9 cellular contexts compared by ENCODE assay signal in the genomic region with DNA sequence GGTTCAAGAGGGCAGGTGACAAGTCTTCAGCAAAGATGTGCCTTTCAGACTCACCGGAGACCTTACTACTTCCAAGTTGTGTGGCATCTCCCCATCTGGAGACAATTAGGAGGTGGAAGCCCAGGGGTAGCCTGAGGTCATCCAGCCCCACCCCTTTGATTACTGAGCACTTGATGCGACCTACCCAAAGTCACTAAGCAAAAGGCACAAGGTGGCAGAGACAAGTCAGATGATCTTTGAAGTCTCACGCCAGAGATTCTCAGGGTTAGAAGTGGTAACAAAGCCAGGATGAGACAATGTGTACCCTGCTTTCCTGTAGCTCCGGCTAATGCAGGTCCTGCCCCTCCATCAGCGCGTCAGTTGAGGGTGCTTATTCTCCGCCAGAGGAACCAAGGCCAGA. TPM values are rescaled to one million over a fixed set of nuclear protein-coding genes. Genes with fewer than 3 reads are reported as not detected.
DNase-seq lines count a peak whose midpoint lies in the region; ATAC-seq and TF ChIP-seq lines count a peak whose summit lies in the region.
"Had no signal": no experiment of that assay in that cellular context is flagged by ENCODE, and none has a peak within 500 bp of the region (broad histone marks: within the 10 kb centered on the region; RNA-seq: fewer than 3 reads in every experiment).

No MANE protein-coding gene starts in this region.

- H2BK20ac ChIP-seq in H9 (ENCODE audit: low read depth, low read length, poor library complexity, severe bottlenecking), result no peak overlapping the region

- H3K23ac ChIP-seq in H9 (ENCODE audit: insufficient read length, low read depth, low read length), result no peak overlapping the region

- H3K36me3 Mint-ChIP-seq in H9 (ENCODE audit: insufficient read depth in 1 of 3, low read depth in 3 of 3), result peaks cover 14 to 20% (median 16%) of the 10 kb centered on the region in 3 experiments; a peak in 6 of 7 replicates
- peaks cover 29% of the 10 kb centered on the region for H3K36me3 Mint-ChIP-seq in activated naive CD8-positive, alpha-beta T cell treated with anti-CD3 and anti-CD28 coated beads, Interleukin-2, amount 50 U/mL, for 24 hours (ENCODE audit: low read depth)

- no peak overlapping the region for H3K56ac ChIP-seq in H9 (ENCODE audit: insufficient read length, low read depth, low read length)

- peaks cover 2% of the 10 kb centered on the region for H4K20me1 ChIP-seq in H9 (ENCODE audit: control insufficient read depth, insufficient read depth, insufficient read length)

- H3K36me3 ChIP-seq in BE2C (no peaks in the 10 kb centered on the region; the same call in 1 of the 2 replicates), muscle layer of colon (ENCODE audit: insufficient read depth, low read length) (no peaks in the 10 kb centered on the region)
- H3K36me3 ChIP-seq: MG63 had no signal

- no peak overlapping the region for H3K4ac ChIP-seq in H9 (ENCODE audit: low read depth, low read length)

- H4K5ac ChIP-seq in H9 (ENCODE audit: insufficient read length, low read depth, low read length), result no peak overlapping the region

- H3K4me1 Mint-ChIP-seq in H9, result peaks cover 48 to 52% of the 10 kb centered on the region in 2 experiments
- peaks cover 62% of the 10 kb centered on the region for H3K4me1 Mint-ChIP-seq in activated naive CD8-positive, alpha-beta T cell treated with anti-CD3 and anti-CD28 coated beads, Interleukin-2, amount 50 U/mL, for 24 hours

- no peak overlapping the region; the same call in 1 of the 2 replicates for H3K4me3 ChIP-seq in BE2C (ENCODE audit: low read depth, low read length)
- peak overlapping the region; percentile 65 to 68 for H3K4me3 ChIP-seq in muscle layer of colon (ENCODE audit: low read depth in 1 of 2, low read length in 2 of 2)

- H3K79me2 ChIP-seq in H9 (ENCODE audit: insufficient read depth, low read length), result peaks cover 21% of the 10 kb centered on the region; the same call in 1 of the 2 replicates

- H3K4me2 ChIP-seq in H9 (ENCODE audit: insufficient read depth, insufficient read length, low read length), result peak overlapping the region; percentile 51

- H3K27ac ChIP-seq in H9 (ENCODE audit: insufficient read length, low read depth, low read length) (no peak overlapping the region), muscle layer of colon (ENCODE audit: low read depth, low read length) (peak overlapping the region; percentile 93)

- H2BK12ac ChIP-seq in H9 (ENCODE audit: insufficient read length, low read depth, low read length), result no peak overlapping the region

- no peak overlapping the region for H2AK5ac ChIP-seq in H9 (ENCODE audit: insufficient read length, low read length)

- no peak overlapping the region for H3K14ac ChIP-seq in H9 (ENCODE audit: insufficient read depth, low read length)

- H3K9ac ChIP-seq in H9 (ENCODE audit: extremely low read depth, insufficient read length, low read length), result no peak overlapping the region
- peak overlapping the region; percentile 74 for H3K9ac ChIP-seq in muscle layer of colon (ENCODE audit: low read length)

- H3K23me2 ChIP-seq in H9 (ENCODE audit: insufficient read length, low read depth, low read length, poor library complexity, severe bottlenecking), result peaks cover 16% of the 10 kb centered on the region

- H3K9me3 ChIP-seq in BE2C (no peaks in the 10 kb centered on the region), H9 (ENCODE audit: control insufficient read depth, low read depth, low read length) (no peaks in the 10 kb centered on the region), muscle layer of colon (ENCODE audit: low read length) (no peaks in the 10 kb centered on the region)
- H3K9me3 ChIP-seq: MG63 had no signal

- H3K27me3 ChIP-seq in BE2C (no peaks in the 10 kb centered on the region), H9 (ENCODE audit: insufficient read depth, low read length) (no peaks in the 10 kb centered on the region), muscle layer of colon (ENCODE audit: control insufficient read depth in 1 of 2, insufficient read depth in 2 of 2, low read length in 2 of 2) (no peaks in the 10 kb centered on the region)
- H3K27me3 ChIP-seq: MG63 had no signal

- peak overlapping the region; percentile 70 to 80 for H3K4me3 Mint-ChIP-seq in H9
- peak overlapping the region; percentile 94 for H3K4me3 Mint-ChIP-seq in activated naive CD8-positive, alpha-beta T cell treated with anti-CD3 and anti-CD28 coated beads, Interleukin-2, amount 50 U/mL, for 24 hours

- no peaks in the 10 kb centered on the region for H3K27me3 Mint-ChIP-seq in H9 (ENCODE audit: low read depth)
- no peaks in the 10 kb centered on the region for H3K27me3 Mint-ChIP-seq in activated naive CD8-positive, alpha-beta T cell treated with anti-CD3 and anti-CD28 coated beads, Interleukin-2, amount 50 U/mL, for 24 hours

- H3K4me1 ChIP-seq in BE2C (peaks cover 10% of the 10 kb centered on the region), H9 (ENCODE audit: insufficient read depth, low read length) (peaks cover 12% of the 10 kb centered on the region; the same call in 1 of the 2 replicates), muscle layer of colon (ENCODE audit: insufficient read depth, low read length) (peaks cover 21% of the 10 kb centered on the region)

- no peak overlapping the region for H2BK5ac ChIP-seq in H9 (ENCODE audit: insufficient read length, low read length)

- H3T11ph ChIP-seq in H9 (ENCODE audit: low read length), result no peak overlapping the region

- WGBS in H9 (ENCODE audit: extremely low coverage, insufficient read length, low lambda C conversion rate), result no CpG with 5 or more reads among the region's 7 CpGs

- DNase-seq in BE2C (peak; percentile 62), H9 (peak; percentile 63), AG08395 (ENCODE audit: low spot score) (no peak), GM10266 (ENCODE audit: extremely low spot score) (no peak), GOT3 (lab: John Stamatoyannopoulos, UW) (no peak)
- peak; percentile 31 for DNase-seq in activated naive CD8-positive, alpha-beta T cell treated with anti-CD3 and anti-CD28 coated beads, Interleukin-2, amount 50 U/mL, for 24 hours

- no peak overlapping the region for H2BK15ac ChIP-seq in H9 (ENCODE audit: low read depth, low read length)

- H2BK120ac ChIP-seq in H9 (ENCODE audit: low read depth, low read length, poor library complexity, severe bottlenecking), result no peak overlapping the region

- H3K9me3 Mint-ChIP-seq in H9, result no peaks in the 10 kb centered on the region
- no peaks in the 10 kb centered on the region for H3K9me3 Mint-ChIP-seq in activated naive CD8-positive, alpha-beta T cell treated with anti-CD3 and anti-CD28 coated beads, Interleukin-2, amount 50 U/mL, for 24 hours

- peak overlapping the region in 1 of 3 experiments; percentile 89; a peak in 1 of 7 replicates for H3K27ac Mint-ChIP-seq in H9
- H3K27ac Mint-ChIP-seq in activated naive CD8-positive, alpha-beta T cell treated with anti-CD3 and anti-CD28 coated beads, Interleukin-2, amount 50 U/mL, for 24 hours, result peak overlapping the region; percentile 98

- H4K91ac ChIP-seq in H9 (ENCODE audit: insufficient read length, low read depth, low read length), result no peak overlapping the region

- no peaks in the 10 kb centered on the region for H3K79me1 ChIP-seq in H9 (ENCODE audit: insufficient read depth, low read depth, low read length, poor library complexity, severe bottlenecking)

- no peak overlapping the region for H4K8ac ChIP-seq in H9 (replicated peaks; ENCODE audit: insufficient read length, low read depth, low read length)

- no peak overlapping the region for H2AFZ ChIP-seq in H9 (ENCODE audit: low read length)

- no peak overlapping the region for H3K18ac ChIP-seq in H9 (ENCODE audit: insufficient read length, low read depth, low read length)

- ATAC-seq in activated naive CD8-positive, alpha-beta T cell treated with anti-CD3 and anti-CD28 coated beads, Interleukin-2, amount 50 U/mL, for 24 hours, result no peak
- ATAC-seq in HG03378 (IDR thresholded peaks at IDR 0.05; ENCODE audit: unreplicated experiment), result no peak

- TF ChIP-seq CTCF in BE2C (IDR thresholded peaks at IDR 0.05; ENCODE audit: low read depth, low read length) (no peak), H9 (conservative IDR thresholded peaks at IDR 0.05) (no peak), GM10266 (IDR thresholded peaks at IDR 0.05; ENCODE audit: control insufficient read depth, insufficient read depth, low read depth, missing control alignments) (no peak)

RNA-seq across cellular contexts. Expression of gene FOXN3, which starts 1.4 kb away (rescaled TPM):
- polyA plus RNA-seq in BE2C (2012; ENCODE audit: insufficient read depth, insufficient read length, low read depth), result 21.9 TPM
- total RNA-seq in H9 (2021), result 114 and 125 TPM in 2 replicates

Comparison
In these comparisons a context has a peak if more than half of its experiments do, and no peak if none do; other contexts are left out.
1. DNase-seq: peak in BE2C (single experiment), H9 (single experiment) and activated naive CD8-positive, alpha-beta T cell treated with anti-CD3 and anti-CD28 coated beads, Interleukin-2, amount 50 U/mL, for 24 hours (single experiment); none in AG08395 (single experiment), GM10266 (single experiment) and GOT3 (single experiment).